In genomic region chr19:50329926-50330294, GRCh38 we compare ENCODE assay signal across 1 cellular context.
A peak's percentile ranks its signal among the peaks of the same experiment; 100 is the strongest.
TF ChIP-seq lines count a peak whose summit lies in the region.

No MANE protein-coding gene starts in this region.

TF ChIP-seq in H1, 55 proteins besides CTCF, POLR2A, EP300 and RAD21:
- TF ChIP-seq HDAC2 (IDR thresholded peaks at IDR 0.05; ENCODE audit: borderline replicate concordance in 1 of 2, low read depth in 2 of 2, low read length in 2 of 2) (0 out of 4 replicates have a peak, but pooled peaks of 1 of the 2 experiments have one; percentile 12), ASH2L (IDR thresholded peaks at IDR 0.05; ENCODE audit: low read length) (peak; percentile 19)
